In the genomic region with DNA sequence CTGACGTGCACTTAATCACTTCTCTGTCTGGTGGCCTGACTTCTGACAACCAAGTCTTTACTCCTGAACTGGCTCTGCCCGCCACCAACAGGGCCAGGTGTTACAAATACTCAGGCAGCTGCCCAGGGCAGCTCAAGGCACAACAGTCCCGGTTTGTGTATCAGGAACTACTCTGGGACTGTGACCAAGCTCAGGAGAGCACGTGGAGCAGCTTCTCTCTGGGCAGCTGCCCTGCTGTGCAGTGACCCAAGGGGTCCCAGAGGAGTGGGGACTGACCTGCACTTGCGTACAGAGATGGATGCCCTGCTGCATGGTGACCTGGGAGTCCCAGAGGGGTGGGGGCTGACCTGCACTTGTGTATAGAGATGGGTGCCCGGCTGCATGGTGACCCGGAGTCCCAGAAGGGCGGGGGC, we compare ENCODE assay signal across 31 cellular contexts. TPM values are rescaled to one million over a fixed set of nuclear protein-coding genes. Genes with fewer than 3 reads are reported as not detected.
"Had no signal": no experiment of that assay in that cellular context is flagged by ENCODE, and none has a peak within 500 bp of the region (broad histone marks: within the 10 kb centered on the region; RNA-seq: fewer than 3 reads in every experiment).

No MANE protein-coding gene starts in this region.

- H3K27me3 Mint-ChIP-seq: activated CD4-positive, alpha-beta memory T cell treated with anti-CD3 and anti-CD28 coated beads, Interleukin-2, amount 10 ng/mL, durations not matched to agents 7 days and 5 days; activated CD4-positive, alpha-beta T cell treated with anti-CD3 and anti-CD28 coated beads for 36 hours; activated naive CD8-positive, alpha-beta T cell; brain; T-cell had no signal

- H3K4me1 Mint-ChIP-seq: brain had no signal

- H3K27ac ChIP-seq: SK-N-MC, WERI-Rb-1 had no signal

- H3K27ac Mint-ChIP-seq: activated CD4-positive, alpha-beta memory T cell treated with anti-CD3 and anti-CD28 coated beads, Interleukin-2, amount 10 ng/mL, durations not matched to agents 7 days and 5 days; activated CD4-positive, alpha-beta T cell treated with anti-CD3 and anti-CD28 coated beads for 36 hours; activated naive CD8-positive, alpha-beta T cell; T-cell had no signal

- H3K4me3 ChIP-seq: SK-N-MC had no signal

- FAIRE-seq: astrocyte had no signal

- H3K4me3 Mint-ChIP-seq: activated CD4-positive, alpha-beta memory T cell treated with anti-CD3 and anti-CD28 coated beads, Interleukin-2, amount 10 ng/mL, durations not matched to agents 7 days and 5 days; activated CD4-positive, alpha-beta T cell treated with anti-CD3 and anti-CD28 coated beads for 36 hours; activated naive CD8-positive, alpha-beta T cell; brain; T-cell had no signal

- H3K9me3 Mint-ChIP-seq: activated CD4-positive, alpha-beta memory T cell treated with anti-CD3 and anti-CD28 coated beads, Interleukin-2, amount 10 ng/mL, durations not matched to agents 7 days and 5 days; brain; T-cell had no signal

- ATAC-seq: activated CD4-positive, alpha-beta T cell treated with anti-CD3 and anti-CD28 coated beads for 36 hours; Panc1; Right ventricle myocardium inferior; T-cell had no signal

- DNase-seq: activated CD4-positive, alpha-beta memory T cell treated with anti-CD3 and anti-CD28 coated beads, Interleukin-2, amount 10 ng/mL, durations not matched to agents 7 days and 5 days; activated CD4-positive, alpha-beta T cell treated with anti-CD3 and anti-CD28 coated beads for 36 hours; activated CD4-positive, alpha-beta T cell treated with anti-CD3 and anti-CD28 coated beads, Interleukin-2, amount 50 U/mL, for 1 hour; activated effector memory CD4-positive, alpha-beta T cell treated with Interleukin-2 at 50 U/mL for 16 hours; activated naive CD4-positive, alpha-beta T cell; activated T-cell treated with anti-CD3 and anti-CD28 coated beads for 4 hours; amygdala; KG1; NCI-H1048; NCI-H1417; NCI-H1930; NCI-H2171; NCI-H345; NCI-H510A; NCI-H526 treated with DMSO at 0.1 percent for 48 hours; NCI-H82; NK-92 treated with Interleukin-12 subunit alpha and Interleukin-12 subunit beta, amount 100 ng/mL, for 24 hours; OCI-M1; RPMI8226; T-cell; WERI-Rb-1 had no signal

RNA-seq across cellular contexts. Expression of a gene that starts 21.9 kb away (rescaled TPM):
- total RNA-seq: activated CD4-positive, alpha-beta memory T cell treated with anti-CD3 and anti-CD28 coated beads, Interleukin-2, amount 10 ng/mL, durations not matched to agents 7 days and 5 days; activated CD4-positive, alpha-beta T cell treated with anti-CD3 and anti-CD28 coated beads for 36 hours; activated CD8-positive, alpha-beta memory T cell treated with anti-CD3 and anti-CD28 coated beads for 36 hours; astrocyte; LHCN-M2; M059J; Right ventricle myocardium inferior; T-cell; T-helper 2 cell treated with Interferon-gamma antibody and Interleukin-4, amounts not matched to agents 100 ng/mL and 5 ng/mL, for 36 hours had no signal
